In the genomic region with DNA sequence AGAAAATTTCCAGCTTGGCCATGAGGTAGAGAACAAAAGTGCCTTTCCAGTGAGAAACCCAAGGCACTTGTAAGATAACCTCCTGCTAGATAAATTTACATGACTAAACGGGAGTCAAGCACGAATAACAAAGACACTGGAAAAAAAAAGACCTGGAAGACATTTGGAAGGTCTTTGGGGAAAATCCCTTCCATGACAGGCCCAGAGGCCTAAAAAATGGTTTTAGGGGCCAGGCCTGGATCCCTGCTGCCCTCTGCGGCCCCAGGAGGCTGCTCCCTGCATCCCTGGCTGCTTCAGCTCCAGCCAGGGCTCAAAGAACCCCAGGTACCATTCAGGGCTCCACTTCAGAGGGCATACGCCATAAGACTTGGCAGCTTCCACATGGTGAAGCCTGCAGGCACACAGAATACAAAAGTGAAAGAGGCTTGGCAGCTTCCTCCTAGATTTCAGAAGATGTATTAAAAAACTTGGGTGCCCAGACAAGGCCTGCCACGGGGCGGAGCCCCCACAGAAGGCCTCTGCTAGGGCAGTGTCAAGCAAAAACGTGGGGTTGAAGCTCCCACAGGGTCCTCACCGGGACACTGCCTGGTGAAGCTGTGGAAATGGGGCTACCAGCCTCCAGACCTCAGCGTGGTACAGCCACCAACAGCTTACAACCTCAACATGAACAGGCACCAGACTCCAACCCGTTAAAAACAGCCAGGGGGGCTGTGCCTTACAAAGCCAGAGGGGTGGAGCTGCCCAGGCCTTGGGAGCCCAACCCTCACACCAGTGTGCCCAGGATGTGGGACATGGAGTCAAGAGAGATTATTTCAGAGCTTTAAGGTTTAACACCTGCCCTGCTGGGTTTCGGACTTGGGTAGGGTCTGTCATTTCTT, we compare ENCODE assay signal across 11 cellular contexts.
A peak's percentile ranks its signal among the peaks of the same experiment; 100 is the strongest.
DNase-seq lines count a peak whose midpoint lies in the region; ATAC-seq and TF ChIP-seq lines count a peak whose summit lies in the region.
"Had no signal": no experiment of that assay in that cellular context is flagged by ENCODE, and none has a peak within 500 bp of the region (broad histone marks: within the 10 kb centered on the region; RNA-seq: fewer than 3 reads in every experiment).

No MANE protein-coding gene starts in this region.

- H3K27me3 Mint-ChIP-seq in CD4-positive, alpha-beta memory T cell = no peaks in the 10 kb centered on the region
- no peaks in the 10 kb centered on the region for H3K27me3 Mint-ChIP-seq in activated naive CD4-positive, alpha-beta T cell treated with anti-CD3 and anti-CD28 coated beads for 36 hours (ENCODE audit: low read depth)

- peaks cover 6 to 17% (median 14%) of the 10 kb centered on the region in 4 donors for H3K4me1 Mint-ChIP-seq in CD4-positive, alpha-beta memory T cell
- peaks cover 13% of the 10 kb centered on the region for H3K4me1 Mint-ChIP-seq in activated naive CD4-positive, alpha-beta T cell treated with anti-CD3 and anti-CD28 coated beads for 36 hours (ENCODE audit: low read depth)

- 39 to 42% methylated on average over 6 to 10 of the region's 11 CpGs for WGBS in mesodermal cell (ENCODE audit: insufficient coverage in 2 of 2), 2 experiments

- intact Hi-C loops in CD4-positive, alpha-beta memory T cell (cut with micrococcal nuclease) = no loop called here
- intact Hi-C loops in activated naive CD4-positive, alpha-beta T cell treated with anti-CD3 and anti-CD28 coated beads for 36 hours (cut with micrococcal nuclease) = loop anchor here (1.0 kb wide), 1 partner anchor 75 kb away; no protein-coding TSS in a partner anchor

- H3K4me3 Mint-ChIP-seq in CD4-positive, alpha-beta memory T cell = peak overlapping the region in 3 of 8 donors; percentile 4 to 58 (median 20)
- no peak overlapping the region for H3K4me3 Mint-ChIP-seq in activated naive CD4-positive, alpha-beta T cell treated with anti-CD3 and anti-CD28 coated beads for 36 hours

- no peaks in the 10 kb centered on the region for H3K36me3 Mint-ChIP-seq in CD4-positive, alpha-beta memory T cell
- no peaks in the 10 kb centered on the region for H3K36me3 Mint-ChIP-seq in activated naive CD4-positive, alpha-beta T cell treated with anti-CD3 and anti-CD28 coated beads for 36 hours (ENCODE audit: low read depth)

- no peaks in the 10 kb centered on the region for H3K9me3 ChIP-seq in CD4-positive, alpha-beta memory T cell (ENCODE audit: control insufficient read depth in 1 of 2, low read length in 2 of 2)
- H3K9me3 ChIP-seq in HUES6 (ENCODE audit: control insufficient read depth, insufficient read depth, low read depth, low read length) (no peaks in the 10 kb centered on the region), mesodermal cell (ENCODE audit: control insufficient read depth, low read length) (no peaks in the 10 kb centered on the region)
- H3K9me3 ChIP-seq: thyroid gland had no signal

- DNase-seq in CD4-positive, alpha-beta memory T cell = peak in 4 of 5 donors; percentile 11 to 26 (median 20)
- DNase-seq in activated naive CD4-positive, alpha-beta T cell treated with anti-CD3 and anti-CD28 coated beads for 36 hours = peak; percentile 55
- DNase-seq in omental fat pad (ENCODE audit: low spot score) (no peak), middle frontal gyrus (ENCODE audit: extremely low spot score, low spot score) (no peak), retina (no peak)
- DNase-seq: amygdala, NCI-H510A treated with DMSO at 0.1 percent for 48 hours had no signal

- H3K27ac Mint-ChIP-seq in CD4-positive, alpha-beta memory T cell = peak overlapping the region in 6 of 7 donors; percentile 53 to 88 (median 66)
- peak overlapping the region; percentile 36 for H3K27ac Mint-ChIP-seq in activated naive CD4-positive, alpha-beta T cell treated with anti-CD3 and anti-CD28 coated beads for 36 hours

- POLR2A ChIA-PET in CD4-positive, alpha-beta memory T cell (lab: Charles Lee; ENCODE audit: partially characterized antibody) = interaction anchor here (1.4 to 2.9 kb wide), 2 partner anchors 22 to 25 kb away, joined by 4 to 25 read pairs; no protein-coding TSS in a partner anchor

- no peaks in the 10 kb centered on the region for H3K36me3 ChIP-seq in CD4-positive, alpha-beta memory T cell (ENCODE audit: insufficient read depth, low read length)
- no peaks in the 10 kb centered on the region for H3K36me3 ChIP-seq in HUES6 (ENCODE audit: control insufficient read depth, insufficient read depth, low read length)
- H3K36me3 ChIP-seq in mesodermal cell (ENCODE audit: control insufficient read depth, insufficient read depth, low read length) = no peaks in the 10 kb centered on the region
- H3K36me3 ChIP-seq: thyroid gland had no signal

- no peak for TF ChIP-seq CTCF in omental fat pad (IDR thresholded peaks at IDR 0.05)

- peaks cover 11% of the 10 kb centered on the region for H3K4me1 ChIP-seq in CD4-positive, alpha-beta memory T cell (ENCODE audit: insufficient read depth, low read length)
- peaks cover 57% of the 10 kb centered on the region for H3K4me1 ChIP-seq in HUES6 (ENCODE audit: control insufficient read depth, insufficient read depth, low read length)
- H3K4me1 ChIP-seq in mesodermal cell (ENCODE audit: control insufficient read depth, insufficient read depth, low read length, poor library complexity, severe bottlenecking) = peaks cover 10% of the 10 kb centered on the region
- H3K4me1 ChIP-seq: thyroid gland had no signal

- H3K9ac ChIP-seq in HUES6 (ENCODE audit: low read length) = peak overlapping the region; percentile 68

- ATAC-seq in omental fat pad (ENCODE audit: low FRiP score) = no peak
- no peak for ATAC-seq in HG02798 (IDR thresholded peaks at IDR 0.05; ENCODE audit: poor library complexity, unreplicated experiment)

- H3K27me3 ChIP-seq in CD4-positive, alpha-beta memory T cell (ENCODE audit: insufficient read depth, low read length) = no peaks in the 10 kb centered on the region
- H3K27me3 ChIP-seq in HUES6 (ENCODE audit: control insufficient read depth, insufficient read depth, low read length) = no peaks in the 10 kb centered on the region; the same call in 1 of the 2 replicates
- H3K27me3 ChIP-seq: thyroid gland had no signal

- H3K27ac ChIP-seq in CD4-positive, alpha-beta memory T cell (ENCODE audit: low read depth, low read length) = no peak overlapping the region
- peak overlapping the region; percentile 90 for H3K27ac ChIP-seq in HUES6 (ENCODE audit: low read depth, low read length)
- H3K27ac ChIP-seq in mesodermal cell (ENCODE audit: low read depth, low read length, severe bottlenecking) = peak overlapping the region; percentile 29
- H3K27ac ChIP-seq: thyroid gland had no signal

- CTCF ChIA-PET in CD4-positive, alpha-beta memory T cell (lab: Charles Lee; ENCODE audit: partially characterized antibody) = interaction anchor here (0.9 to 1.5 kb wide), 3 partner anchors 13 to 68 kb away, joined by 3 to 4 read pairs (median 3); no protein-coding TSS in a partner anchor
- CTCF ChIA-PET in activated naive CD4-positive, alpha-beta T cell treated with anti-CD3 and anti-CD28 coated beads for 36 hours (lab: Charles Lee) = interaction anchor here (0.9 kb wide), 1 partner anchor 9 kb away, joined by 4 read pairs; no protein-coding TSS in a partner anchor

- no peak overlapping the region for H3K4me3 ChIP-seq in CD4-positive, alpha-beta memory T cell (ENCODE audit: low read length in 2 of 2)
- H3K4me3 ChIP-seq in HUES6 (ENCODE audit: low read depth, low read length) = peak overlapping the region; percentile 17; the same call in 1 of the 2 replicates
- no peak overlapping the region for H3K4me3 ChIP-seq in mesodermal cell (ENCODE audit: extremely low read depth, insufficient read depth, low read length, poor library complexity, severe bottlenecking)
- H3K4me3 ChIP-seq: thyroid gland had no signal

- H3K9me3 Mint-ChIP-seq in CD4-positive, alpha-beta memory T cell = no peaks in the 10 kb centered on the region
- no peaks in the 10 kb centered on the region for H3K9me3 Mint-ChIP-seq in activated naive CD4-positive, alpha-beta T cell treated with anti-CD3 and anti-CD28 coated beads for 36 hours

Comparison
In these comparisons a context has a peak if more than half of its experiments do, and no peak if none do; other contexts are left out.
1. DNase-seq: peak in CD4-positive, alpha-beta memory T cell (4 of 5) and activated naive CD4-positive, alpha-beta T cell treated with anti-CD3 and anti-CD28 coated beads for 36 hours (single experiment); none in omental fat pad (single experiment), middle frontal gyrus (single experiment) and retina (single experiment).